8 cellular contexts compared by ENCODE assay signal in the genomic region with DNA sequence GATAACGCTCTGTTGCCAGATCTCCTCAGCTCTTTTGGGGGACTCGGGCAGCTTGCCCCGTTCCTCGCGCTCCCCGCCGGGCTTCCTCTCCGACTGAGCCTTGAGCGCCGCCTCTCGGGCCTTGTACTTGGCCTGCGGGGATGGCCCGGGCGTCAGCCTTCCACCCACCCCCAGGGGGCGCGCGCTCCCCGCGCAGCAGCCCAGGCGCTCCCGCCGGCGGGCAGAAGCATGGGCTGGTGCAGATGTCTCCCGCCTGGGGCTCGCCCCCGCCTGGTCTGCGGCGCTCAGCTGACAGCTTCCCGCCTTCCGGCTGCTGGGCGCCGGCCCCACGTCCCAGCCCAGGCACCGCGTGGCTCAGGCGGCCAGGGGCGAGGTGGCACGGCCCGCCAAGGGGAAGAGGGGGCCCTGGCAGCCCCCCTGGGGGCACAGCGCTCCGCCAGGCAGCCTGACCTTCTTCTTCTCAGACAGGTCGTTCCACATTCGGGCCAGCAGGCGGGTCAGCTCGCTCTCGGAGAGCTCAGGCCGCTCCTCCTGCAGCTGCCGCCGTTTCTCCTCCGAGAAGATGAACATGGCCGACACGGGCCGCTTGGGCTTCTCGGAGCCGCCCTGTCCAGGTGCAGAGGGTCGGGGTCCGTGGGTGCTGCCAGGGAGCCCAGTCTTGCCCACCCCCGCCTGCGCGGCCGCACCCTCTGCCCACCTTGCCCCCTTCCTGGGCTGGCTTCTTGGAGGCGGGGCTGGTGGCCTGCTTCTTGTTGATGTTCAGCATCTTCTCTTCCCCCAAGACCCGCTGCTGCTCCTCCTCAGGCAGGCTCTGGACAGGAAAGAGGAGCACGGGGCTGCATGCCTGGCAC. TPM values are rescaled to one million over a fixed set of nuclear protein-coding genes. Genes with fewer than 3 reads are reported as not detected.
DNase-seq lines count a peak whose midpoint lies in the region; ATAC-seq and TF ChIP-seq lines count a peak whose summit lies in the region.

No MANE protein-coding gene starts in this region.

- peak overlapping the region; percentile 85 for H3K9ac ChIP-seq in SU-DHL-6 (ENCODE audit: low read length)

- no peaks in the 10 kb centered on the region for H3K9me3 ChIP-seq in CD8-positive, alpha-beta memory T cell (ENCODE audit: low read length)
- no peaks in the 10 kb centered on the region for H3K9me3 ChIP-seq in SU-DHL-6 (ENCODE audit: insufficient read depth, low read length)
- H3K9me3 ChIP-seq in heart right ventricle: no peaks in the 10 kb centered on the region
- no peaks in the 10 kb centered on the region for H3K9me3 ChIP-seq in aorta (ENCODE audit: control insufficient read depth, low read length)

- H3K4me3 ChIP-seq in CD8-positive, alpha-beta memory T cell (ENCODE audit: low read length): peak overlapping the region; percentile 26
- H3K4me3 ChIP-seq in SU-DHL-6 (ENCODE audit: insufficient read depth, low read length, poor library complexity, severe bottlenecking) (peak overlapping the region; percentile 45), heart right ventricle (peak overlapping the region in 2 of 10 donors; percentile 6 to 19), aorta (ENCODE audit: low read length in 2 of 2) (no peak overlapping the region)

- H3F3A ChIP-seq in SU-DHL-6 (ENCODE audit: insufficient read depth): peaks cover 15% of the 10 kb centered on the region

- peaks cover 11 to 82% (median 22%) of the 10 kb centered on the region in 3 donors for H3K36me3 Mint-ChIP-seq in CD8-positive, alpha-beta memory T cell

- peaks cover 8% of the 10 kb centered on the region; the same call in 1 of the 2 replicates for H3K79me2 ChIP-seq in SU-DHL-6 (ENCODE audit: insufficient read depth, low read length)

- H3K27ac ChIP-seq in CD8-positive, alpha-beta memory T cell (ENCODE audit: low read depth, low read length): no peak overlapping the region
- H3K27ac ChIP-seq in SU-DHL-6 (ENCODE audit: low read depth, low read length): peak overlapping the region; percentile 88
- peak overlapping the region in 7 of 10 donors; percentile 11 to 72 (median 48) for H3K27ac ChIP-seq in heart right ventricle
- no peak overlapping the region for H3K27ac ChIP-seq in aorta (ENCODE audit: low read depth in 1 of 2, low read length in 2 of 2)

- peak overlapping the region; percentile 8 for H2AFZ ChIP-seq in SU-DHL-6 (ENCODE audit: low read depth, low read length, severe bottlenecking)

- intact Hi-C loops in heart right ventricle (cut with DNase I) (loop anchor here in 9 of 10 donors (1.0 to 5.0 kb wide), 8 partner anchors 112 to 312 kb away; partner anchors contain the start of genes GRN (in 3 of the 9) and SLC25A39 (in 2 of the 9)), aorta (cut with DNase I) (loop anchor here (1.0 to 10.0 kb wide), 2 partner anchors 121 to 294 kb away; partner anchors contain the start of gene GPATCH8 (in 1 of the 2))

- H3K9me3 Mint-ChIP-seq in CD8-positive, alpha-beta memory T cell: no peaks in the 10 kb centered on the region

- peaks cover 51% of the 10 kb centered on the region for H3K4me1 ChIP-seq in CD8-positive, alpha-beta memory T cell (ENCODE audit: insufficient read depth, low read length)
- peaks cover 5 to 26% (median 13%) of the 10 kb centered on the region in 9 donors for H3K4me1 ChIP-seq in heart right ventricle
- no peaks in the 10 kb centered on the region for H3K4me1 ChIP-seq in aorta (ENCODE audit: control insufficient read depth in 1 of 2, insufficient read depth in 2 of 2, low read length in 2 of 2)

- peak; percentile 74 for ATAC-seq in GM21360 (IDR thresholded peaks at IDR 0.05; ENCODE audit: unreplicated experiment)
- ATAC-seq in heart right ventricle: peak; percentile 87 to 96 (median 92)
- ATAC-seq in aorta (ENCODE audit: low FRiP score): peak; percentile 91

- peak overlapping the region in 6 of 7 donors; percentile 12 to 57 (median 39) for H3K4me3 Mint-ChIP-seq in CD8-positive, alpha-beta memory T cell

- no peaks in the 10 kb centered on the region for H4K20me1 ChIP-seq in SU-DHL-6 (ENCODE audit: low read depth, low read length)

- peaks cover 59% of the 10 kb centered on the region for H3K36me3 ChIP-seq in CD8-positive, alpha-beta memory T cell (ENCODE audit: insufficient read depth, low read length)
- H3K36me3 ChIP-seq in SU-DHL-6 (ENCODE audit: low read length): peaks cover 16% of the 10 kb centered on the region
- H3K36me3 ChIP-seq in heart right ventricle: peaks cover 0 to 94% (median 54%) of the 10 kb centered on the region in 9 donors
- peaks cover 5 to 9% of the 10 kb centered on the region in 2 donors for H3K36me3 ChIP-seq in aorta (ENCODE audit: control insufficient read depth in 1 of 2, insufficient read depth in 2 of 2, low read length in 1 of 2)

- H3K27me3 ChIP-seq in CD8-positive, alpha-beta memory T cell (ENCODE audit: insufficient read depth, low read length, poor library complexity, severe bottlenecking): no peaks in the 10 kb centered on the region
- no peaks in the 10 kb centered on the region for H3K27me3 ChIP-seq in SU-DHL-6 (ENCODE audit: low read length)
- H3K27me3 ChIP-seq in heart right ventricle: no peaks in the 10 kb centered on the region
- H3K27me3 ChIP-seq in aorta (ENCODE audit: control insufficient read depth in 1 of 2, insufficient read depth in 2 of 2, low read length in 1 of 2): no peaks in the 10 kb centered on the region

- CTCF ChIA-PET in CD8-positive, alpha-beta memory T cell (lab: Charles Lee): interaction anchor here (1.0 to 11.1 kb wide), 43 partner anchors 9 to 213 kb away, joined by 3 to 100 read pairs (median 6); partner anchors contain the start of genes FAM171A2, GRN, HDAC5 and HROB

- no peaks in the 10 kb centered on the region for H3K9me2 ChIP-seq in SU-DHL-6 (replicated peaks; ENCODE audit: insufficient read depth, low read length)

- in situ Hi-C loops in KBM-7 (cut with MboI; ENCODE audit: low pct_unique_long_range_greater_than_20kb, low sequenced_read_pairs): loop anchor here (10.0 kb wide), 1 partner anchor 114 kb away; the partner anchor contains the start of gene SLC25A39

- WGBS in heart right ventricle, 2 donors: 28 to 31% methylated on average over 62 to 64 of the region's 64 CpGs
- 30 to 32% methylated on average over 60 to 64 of the region's 64 CpGs for WGBS in aorta, 2 donors

- peaks cover 0 to 3% of the 10 kb centered on the region in 2 donors for H3K27me3 Mint-ChIP-seq in CD8-positive, alpha-beta memory T cell

- peak; percentile 87 to 94 (median 91) for DNase-seq in CD8-positive, alpha-beta memory T cell
- DNase-seq in KBM-7 (peak; percentile 94), heart right ventricle (peak; percentile 86 to 91), pulmonary artery endothelial cell (ENCODE audit: low read depth, low spot score) (peak; percentile 63), aorta (peak; percentile 93 to 96)
- DNase-seq in activated naive CD8-positive, alpha-beta T cell treated with anti-CD3 and anti-CD28 coated beads, Interleukin-2, amount 50 U/mL, for 16 hours (ENCODE audit: low read depth, low spot score): peak; percentile 83

- POLR2A ChIA-PET in CD8-positive, alpha-beta memory T cell (lab: Charles Lee): interaction anchor here (0.6 to 4.0 kb wide), 7 partner anchors 10 to 140 kb away, joined by 3 to 58 read pairs (median 7); partner anchors contain the start of genes ATXN7L3, GRN, SLC25A39 and TMUB2

- peak overlapping the region; percentile 65 for H3K4me2 ChIP-seq in SU-DHL-6 (ENCODE audit: low read depth, low read length, poor library complexity, severe bottlenecking)

- H3K27ac Mint-ChIP-seq in CD8-positive, alpha-beta memory T cell: peak overlapping the region; percentile 57 to 96 (median 80)

- TF ChIP-seq CTCF in SU-DHL-6 (IDR thresholded peaks at IDR 0.05; ENCODE audit: insufficient read depth, low read length, poor library complexity, severe bottlenecking): peak; percentile 97
- TF ChIP-seq CTCF in heart right ventricle (IDR thresholded peaks at IDR 0.05): peak; percentile 97 to 100 (median 99)

- peaks cover 33 to 58% (median 36%) of the 10 kb centered on the region in 3 donors for H3K4me1 Mint-ChIP-seq in CD8-positive, alpha-beta memory T cell

RNA-seq across cellular contexts. Expression of gene UBTF, which starts 8.9 kb away (rescaled TPM):
- total RNA-seq in CD8-positive, alpha-beta memory T cell: 100 to 1,000 TPM; 186 to 199 TPM
- 78.0 TPM for polyA plus RNA-seq in CD8-positive, alpha-beta memory T cell
- total RNA-seq in heart right ventricle (10 to 100 TPM; 35.9 to 56.3 (median 42.5) TPM), pulmonary artery endothelial cell (52.5 and 67.6 TPM in 2 replicates), aorta (10 to 100 TPM; 39.1 to 75.4 TPM)
- polyA plus RNA-seq in heart right ventricle (10 to 100 TPM; 30.8 to 34.4 TPM), aorta (10 to 100 TPM; 26.5 to 45.9 TPM)

RNA-seq across cellular contexts. Expression of gene ATXN7L3, which starts 10.9 kb away (rescaled TPM):
- total RNA-seq in CD8-positive, alpha-beta memory T cell: 100 to 1,000 TPM in 1 of 2 experiments, 10 to 100 TPM in 1; 96.6 to 111 TPM
- 15.4 TPM for polyA plus RNA-seq in CD8-positive, alpha-beta memory T cell
- total RNA-seq in heart right ventricle (10 to 100 TPM; 23.7 to 40.6 (median 32.4) TPM), pulmonary artery endothelial cell (41.1 and 50.1 TPM in 2 replicates), aorta (10 to 100 TPM; 62.9 to 67.5 TPM)
- polyA plus RNA-seq in heart right ventricle (10 to 100 TPM; 29.0 to 29.8 TPM), aorta (10 to 100 TPM; 18.7 to 35.7 TPM)

RNA-seq across cellular contexts. Expression of gene TMUB2, which starts 23.8 kb away (rescaled TPM):
- 10 to 100 TPM; 20.8 to 22.5 TPM for total RNA-seq in CD8-positive, alpha-beta memory T cell
- polyA plus RNA-seq in CD8-positive, alpha-beta memory T cell: 37.5 TPM
- total RNA-seq in heart right ventricle (10 to 100 TPM; 16.3 to 28.3 (median 19.6) TPM), pulmonary artery endothelial cell (25.8 and 34.8 TPM in 2 replicates), aorta (10 to 100 TPM; 25.8 to 39.7 TPM)
- polyA plus RNA-seq in heart right ventricle (10 to 100 TPM; 27.8 to 37.2 TPM), aorta (10 to 100 TPM; 13.4 to 59.8 TPM)

RNA-seq across cellular contexts. Expression of gene ASB16, which starts 40.1 kb away (rescaled TPM):
- total RNA-seq in CD8-positive, alpha-beta memory T cell: under 1 TPM in 1 of 2 experiments, not detected in 1; 0.11 TPM
- 0.10 TPM for polyA plus RNA-seq in CD8-positive, alpha-beta memory T cell
- total RNA-seq in heart right ventricle: 10 to 100 TPM; 12.4 to 16.4 (median 13.6) TPM
- polyA plus RNA-seq in heart right ventricle: 1 to 10 TPM in 1 of 2 donors, under 1 TPM in 1; 0.64 to 6.5 TPM
- not detected in 2 replicates for total RNA-seq in pulmonary artery endothelial cell
- total RNA-seq in aorta: 1 to 10 TPM; 1.4 to 2.1 TPM
- polyA plus RNA-seq in aorta: 1 to 10 TPM in 1 of 2 donors, under 1 TPM in 1; 0.88 to 1.4 TPM

RNA-seq across cellular contexts. Expression of gene SLC4A1, which starts 57.4 kb away (rescaled TPM):
- total RNA-seq in CD8-positive, alpha-beta memory T cell: not detected
- polyA plus RNA-seq in CD8-positive, alpha-beta memory T cell: not detected
- total RNA-seq in heart right ventricle: 1 to 10 TPM in 2 of 10 donors, under 1 TPM in 8; 0.11 to 2.4 (median 0.53) TPM
- under 1 TPM in 1 of 2 donors, not detected in 1; 0.06 TPM for polyA plus RNA-seq in heart right ventricle
- not detected in 2 replicates for total RNA-seq in pulmonary artery endothelial cell
- 10 to 100 TPM in 1 of 2 donors, 1 to 10 TPM in 1; 1.5 to 10.2 TPM for total RNA-seq in aorta
- under 1 TPM; 0.08 to 0.25 TPM for polyA plus RNA-seq in aorta

Comparison
In these comparisons a context has a peak if more than half of its experiments do, and no peak if none do; other contexts are left out.
1. H3K27ac ChIP-seq: peak in SU-DHL-6 (single experiment) and heart right ventricle (7 of 10); none in CD8-positive, alpha-beta memory T cell (single experiment) and aorta (0 of 2).
2. H3K4me3 ChIP-seq: peak in CD8-positive, alpha-beta memory T cell (single experiment) and SU-DHL-6 (single experiment); none in aorta (0 of 2).
3. Peak in every context shown above with its lines, with median percentiles within 50 percentile points of each other: DNase-seq and ATAC-seq.